Comparison of ENCODE assay signal across 9 cellular contexts in the genomic region with DNA sequence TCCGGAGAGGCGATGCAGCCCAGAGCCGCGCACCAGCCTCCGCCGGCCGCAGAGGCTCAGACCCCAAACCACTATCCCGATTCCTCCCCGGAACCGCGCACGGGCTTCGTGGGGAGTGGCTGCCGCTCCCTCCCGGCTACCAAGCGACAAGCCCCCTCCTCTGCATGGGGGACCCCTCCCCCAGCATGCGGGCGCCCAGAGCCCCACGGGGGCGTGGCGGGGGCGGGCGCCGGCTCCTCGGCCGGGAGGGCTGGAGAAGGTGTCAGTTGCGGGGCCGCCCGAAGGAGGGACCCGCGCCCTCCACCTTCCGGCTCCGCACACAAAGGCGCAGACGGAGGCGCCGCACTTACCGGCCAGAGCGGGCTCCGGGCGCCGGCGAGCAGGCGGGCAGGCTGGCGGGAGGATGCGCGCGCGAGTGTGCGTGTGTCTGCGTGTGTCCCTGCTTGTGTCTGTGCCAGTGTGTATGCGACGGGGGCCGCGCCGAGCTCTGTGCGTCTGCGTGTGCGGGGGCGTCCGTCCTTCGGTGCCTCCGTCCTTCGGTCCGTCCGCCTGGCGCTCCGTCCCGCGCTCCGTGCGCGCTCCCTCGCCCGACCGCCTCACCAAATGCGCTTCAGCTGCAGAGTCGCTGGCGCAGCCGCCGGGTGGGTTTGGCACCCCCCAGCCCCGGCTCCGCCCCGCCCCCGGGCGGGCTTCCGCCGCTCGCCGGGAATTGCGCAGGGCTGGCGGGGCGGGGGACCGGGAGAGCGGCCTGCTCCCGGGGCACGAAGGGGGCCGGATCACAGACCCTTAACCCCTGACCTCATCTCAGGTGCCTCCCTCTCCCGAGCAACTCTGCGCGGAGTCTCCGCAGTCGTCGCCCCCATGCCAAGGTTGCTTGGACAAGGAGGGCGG. TPM values are rescaled to one million over a fixed set of nuclear protein-coding genes. Genes with fewer than 3 reads are reported as not detected.
DNase-seq lines count a peak whose midpoint lies in the region; ATAC-seq and TF ChIP-seq lines count a peak whose summit lies in the region.
"Had no signal": no experiment of that assay in that cellular context is flagged by ENCODE, and none has a peak within 500 bp of the region (broad histone marks: within the 10 kb centered on the region; RNA-seq: fewer than 3 reads in every experiment).

Gene PTPN5, minus strand, starts transcription at position 624 of the 891 bp plus-strand sequence. CDS start 19,840 bp downstream, outside the sequence.

- no peaks in the 10 kb centered on the region for H3K9me3 Mint-ChIP-seq in WTC11

- H3K9me3 ChIP-seq in HEK293 (ENCODE audit: control insufficient read depth, insufficient read depth, low read depth, low read length): no peaks in the 10 kb centered on the region
- H3K9me3 ChIP-seq in hepatocyte (ENCODE audit: low read depth): no peaks in the 10 kb centered on the region
- H3K9me3 ChIP-seq in gastrocnemius medialis: no peaks in the 10 kb centered on the region

- H3K36me3 ChIP-seq in HEK293 (ENCODE audit: control insufficient read depth in 2 of 2, insufficient read depth in 1 of 2, low read length in 2 of 2): no peaks in the 10 kb centered on the region
- H3K36me3 ChIP-seq in hepatocyte (replicated peaks; ENCODE audit: insufficient read depth, low read depth): no peaks in the 10 kb centered on the region
- H3K36me3 ChIP-seq in gastrocnemius medialis: no peaks in the 10 kb centered on the region

- H3K4me3 ChIP-seq in HEK293 (ENCODE audit: low read depth, low read length): peak within 1 kb of the TSS; percentile 54
- H3K4me3 ChIP-seq in hepatocyte: peak within 1 kb of the TSS; percentile 49
- H3K4me3 ChIP-seq in gastrocnemius medialis: peak within 1 kb of the TSS; percentile 40 to 47 (median 44)

- POLR2A ChIA-PET in HEK293 (lab: Yijun Ruan, JAX) (no interaction called here), WTC11 (lab: Charles Lee) (interaction anchor here (0.7 kb wide), 1 partner anchor 69 kb away, joined by 3 read pairs; no protein-coding TSS in a partner anchor)

- WGBS in hepatocyte (ENCODE audit: low lambda C conversion rate, missing lambda C conversion rate): 3% methylated on average over 51 of the region's 105 CpGs

- ATAC-seq in WTC11 (peak; percentile 63), gastrocnemius medialis (no peak), HG03460 (IDR thresholded peaks at IDR 0.05; ENCODE audit: unreplicated experiment) (no peak)

- H3K27ac ChIP-seq in HEK293 (ENCODE audit: extremely low read depth, low read depth, low read length) (no peak within 1 kb of the TSS), hepatocyte (no peak within 1 kb of the TSS), gastrocnemius medialis (no peak within 1 kb of the TSS)

- H3K9me2 ChIP-seq in hepatocyte (replicated peaks; ENCODE audit: insufficient read depth): no peaks in the 10 kb centered on the region

- H3K4me2 ChIP-seq in hepatocyte: peak within 1 kb of the TSS; percentile 95

- in situ Hi-C loops in gastrocnemius medialis (cut with MboI; ENCODE audit: low sequenced_read_pairs in 4 of 4): no loop called here

- DNase-seq in WTC11 (ENCODE audit: low spot score) (peak; percentile 64), hepatocyte (ENCODE audit: low spot score) (no peak), gastrocnemius medialis (no peak), GM03348 (ENCODE audit: low spot score) (no peak), HCEC 1CT (no peak)
- DNase-seq in activated CD4-positive, alpha-beta T cell treated with anti-CD3 and anti-CD28 coated beads for 48 hours: no peak
- DNase-seq: foreskin melanocyte had no signal

- no peaks in the 10 kb centered on the region for H3K4me1 ChIP-seq in HEK293 (ENCODE audit: control insufficient read depth, insufficient read depth, low read length)
- H3K4me1 ChIP-seq in hepatocyte (ENCODE audit: insufficient read depth): peaks cover 7% of the 10 kb centered on the region
- H3K4me1 ChIP-seq in gastrocnemius medialis: no peaks in the 10 kb centered on the region

- H3K4me1 Mint-ChIP-seq in WTC11: peaks cover 11% of the 10 kb centered on the region

- peaks cover 84% of the 10 kb centered on the region for H3K27me3 ChIP-seq in hepatocyte
- H3K27me3 ChIP-seq in gastrocnemius medialis: peaks cover 11 to 21% (median 18%) of the 10 kb centered on the region in 3 donors

- peaks cover 69% of the 10 kb centered on the region for H3K27me3 Mint-ChIP-seq in WTC11 (ENCODE audit: low read depth)

- peak within 1 kb of the TSS; percentile 60 for H2AFZ ChIP-seq in hepatocyte

- no peaks in the 10 kb centered on the region for H4K20me1 ChIP-seq in hepatocyte (ENCODE audit: insufficient read depth, poor library complexity, severe bottlenecking)

- H3K79me2 ChIP-seq in hepatocyte: no peaks in the 10 kb centered on the region

- no peak for TF ChIP-seq POLR2A in gastrocnemius medialis (IDR thresholded peaks at IDR 0.05)

- H3K4me3 Mint-ChIP-seq in WTC11: peak within 1 kb of the TSS; percentile 83

- TF ChIP-seq CTCF in HEK293 (tag by site-specific recombination; IDR thresholded peaks at IDR 0.05) (peak; percentile 41; the same call in 1 of the 2 replicates), WTC11 (IDR thresholded peaks at IDR 0.05) (no peak), hepatocyte (IDR thresholded peaks at IDR 0.05; ENCODE audit: poor library complexity) (no peak), gastrocnemius medialis (IDR thresholded peaks at IDR 0.05 in 4 of 5, conservative IDR thresholded peaks at IDR 0.05 in 1 of 5) (no peak)

- H3K36me3 Mint-ChIP-seq in WTC11: no peaks in the 10 kb centered on the region

- CTCF ChIA-PET in HEK293 (lab: Yijun Ruan, JAX) (interaction anchor here (1.4 to 3.8 kb wide), 2 partner anchors 16 kb away, joined by 3 to 16 read pairs; no protein-coding TSS in a partner anchor), WTC11 (lab: Charles Lee) (interaction anchor here (0.7 to 3.6 kb wide), 11 partner anchors 10 to 70 kb away, joined by 3 to 21 read pairs (median 5); partner anchors contain the start of gene IGSF22)

- H3K27ac Mint-ChIP-seq in WTC11: no peak within 1 kb of the TSS

- intact Hi-C loops in gastrocnemius medialis (cut with DNase I; ENCODE audit: low total_unique reads): no loop called here

TF ChIP-seq in HEK293, 187 proteins besides CTCF, POLR2A, EP300 and RAD21 (continues in another document):
- TF ChIP-seq GLIS2 (tag by site-specific recombination; IDR thresholded peaks at IDR 0.05) (peak; percentile 37; the same call in 1 of the 2 replicates), SP2 (tag by site-specific recombination; IDR thresholded peaks at IDR 0.05) (peak; percentile 31; the same call in 1 of the 2 replicates), ZNF768 (tag by site-specific recombination; IDR thresholded peaks at IDR 0.05) (no peak)
- TF ChIP-seq, protein P1, sequence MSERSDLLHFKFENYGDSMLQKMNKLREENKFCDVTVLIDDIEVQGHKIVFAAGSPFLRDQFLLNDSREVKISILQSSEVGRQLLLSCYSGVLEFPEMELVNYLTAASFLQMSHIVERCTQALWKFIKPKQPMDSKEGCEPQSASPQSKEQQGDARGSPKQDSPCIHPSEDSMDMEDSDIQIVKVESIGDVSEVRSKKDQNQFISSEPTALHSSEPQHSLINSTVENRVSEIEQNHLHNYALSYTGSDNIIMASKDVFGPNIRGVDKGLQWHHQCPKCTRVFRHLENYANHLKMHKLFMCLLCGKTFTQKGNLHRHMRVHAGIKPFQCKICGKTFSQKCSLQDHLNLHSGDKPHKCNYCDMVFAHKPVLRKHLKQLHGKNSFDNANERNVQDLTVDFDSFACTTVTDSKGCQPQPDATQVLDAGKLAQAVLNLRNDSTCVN (tag by site-specific recombination; optimal IDR thresholded peaks at IDR 0.05): peak; percentile 86

TF ChIP-seq in WTC11, 78 proteins besides CTCF, POLR2A, EP300 and RAD21 (continues in another document):
- no peak for TF ChIP-seq OVOL2 (CRISPR knock-in tag; IDR thresholded peaks at IDR 0.05; ENCODE audit: borderline replicate concordance)
- TF ChIP-seq NFYB (CRISPR knock-in tag; conservative IDR thresholded peaks at IDR 0.05; ENCODE audit: low read depth): no peak
- peak; percentile 56; the same call in 1 of the 2 replicates for TF ChIP-seq SMAD3 (CRISPR knock-in tag; IDR thresholded peaks at IDR 0.05; ENCODE audit: borderline replicate concordance)
- TF ChIP-seq NR2C2 (CRISPR knock-in tag; IDR thresholded peaks at IDR 0.05): no peak
- no peak for TF ChIP-seq RORB (CRISPR knock-in tag; IDR thresholded peaks at IDR 0.05)
- no peak for TF ChIP-seq ZNF512 (CRISPR knock-in tag; IDR thresholded peaks at IDR 0.05; ENCODE audit: borderline replicate concordance)
- no peak for TF ChIP-seq CREB1 (CRISPR knock-in tag; IDR thresholded peaks at IDR 0.05)
- no peak for TF ChIP-seq GRHL2 (CRISPR knock-in tag; IDR thresholded peaks at IDR 0.05; ENCODE audit: insufficient replicate concordance, severe bottlenecking)
- peak; percentile 14; the same call in 1 of the 2 replicates for TF ChIP-seq HMGXB4 (CRISPR knock-in tag; IDR thresholded peaks at IDR 0.05)

RNA-seq across cellular contexts. Expression of gene PTPN5, which starts in this region (rescaled TPM):
- total RNA-seq in WTC11 (2021): 4.5 to 7.4 TPM (median 6.7 TPM) in 3 replicates
- 0.40 and 0.90 TPM in 2 replicates for total RNA-seq in hepatocyte
- 0.22 and 0.78 TPM in 2 replicates for polyA plus RNA-seq in hepatocyte
- under 1 TPM; 0.15 to 0.51 (median 0.39) TPM for total RNA-seq in gastrocnemius medialis

Comparison
In these comparisons a context has a peak if more than half of its experiments do, and no peak if none do; other contexts are left out.
1. Of the 8 proteins assayed by ChIP-seq in both HEK293 and WTC11: peak only in HEK293: CTCF; only in WTC11: none; in both: none; in neither: 7.